8 cellular contexts compared by ENCODE assay signal in genomic region chr16:27550582-27550920, GRCh38. TPM values are rescaled to one million over a fixed set of nuclear protein-coding genes. Genes with fewer than 3 reads are reported as not detected.
DNase-seq lines count a peak whose midpoint lies in the region; ATAC-seq and TF ChIP-seq lines count a peak whose summit lies in the region.

No MANE protein-coding gene starts in this region.

- CTCF ChIA-PET in BJ (lab: Yijun Ruan, JAX) = interaction anchor here (0.6 to 1.0 kb wide), 2 partner anchors 28 to 44 kb away, joined by 3 read pairs; no protein-coding TSS in a partner anchor

- no peaks in the 10 kb centered on the region for H4K20me1 ChIP-seq in MM.1S (ENCODE audit: insufficient read depth, low read length)

- H3K9me3 ChIP-seq in MM.1S (replicated peaks; ENCODE audit: insufficient read depth, low read length) = no peaks in the 10 kb centered on the region
- H3K9me3 ChIP-seq in duodenal mucosa (ENCODE audit: control insufficient read depth in 1 of 2, low read length in 2 of 2) = no peaks in the 10 kb centered on the region

- H3K27me3 ChIP-seq in BJ (ENCODE audit: control insufficient read depth, insufficient read depth, low read length) (no peaks in the 10 kb centered on the region), MM.1S (replicated peaks; ENCODE audit: insufficient read depth, low read length) (no peaks in the 10 kb centered on the region), duodenal mucosa (ENCODE audit: control insufficient read depth in 1 of 2, insufficient read depth in 2 of 2, low read length in 2 of 2) (no peaks in the 10 kb centered on the region)

- no peaks in the 10 kb centered on the region for H3K27me3 Mint-ChIP-seq in nephron (ENCODE audit: low read depth)

- no peak for TF ChIP-seq CTCF in BJ (IDR thresholded peaks at IDR 0.05; ENCODE audit: insufficient read depth, low read depth, low read length)
- TF ChIP-seq CTCF in MM.1S (IDR thresholded peaks at IDR 0.05; ENCODE audit: low read length) = no peak
- TF ChIP-seq CTCF in nephron (IDR thresholded peaks at IDR 0.05; ENCODE audit: unreplicated experiment in 3 of 3) = no peak

- peaks cover 11% of the 10 kb centered on the region for H3K36me3 Mint-ChIP-seq in nephron (ENCODE audit: low read depth)

- peak overlapping the region; percentile 82 for H3K4me3 ChIP-seq in BJ (ENCODE audit: low read depth, low read length)
- H3K4me3 ChIP-seq in MM.1S (ENCODE audit: low read length) = peak overlapping the region; percentile 94
- peak overlapping the region; percentile 89 to 100 for H3K4me3 ChIP-seq in duodenal mucosa (ENCODE audit: low read depth in 1 of 2, low read length in 2 of 2)

- H3K4me1 ChIP-seq in MM.1S (ENCODE audit: low read length) = peaks cover 11% of the 10 kb centered on the region
- H3K4me1 ChIP-seq in duodenal mucosa (ENCODE audit: control insufficient read depth in 1 of 2, insufficient read depth in 2 of 2, low read length in 2 of 2) = peaks cover 22 to 24% of the 10 kb centered on the region in 2 donors

- H3K9ac ChIP-seq in MM.1S (ENCODE audit: low read length) (peak overlapping the region; percentile 85), duodenal mucosa (ENCODE audit: low read depth in 1 of 2, low read length in 2 of 2) (peak overlapping the region; percentile 79 to 90)

- H3K4me2 ChIP-seq in MM.1S (ENCODE audit: low read depth, low read length) = peak overlapping the region; percentile 72

- H3K27ac Mint-ChIP-seq in nephron = peak overlapping the region; percentile 81 to 90 (median 90)

- no peak for ATAC-seq in esophagus mucosa
- ATAC-seq in GM21737 (IDR thresholded peaks at IDR 0.05; ENCODE audit: unreplicated experiment) = no peak

- DNase-seq in BJ (ENCODE audit: low read depth) = no peak
- DNase-seq in MM.1S = no peak
- no peak for DNase-seq in NCI-H1436 treated with DMSO at 0.1 percent for 48 hours (lab: John Stamatoyannopoulos, UW)
- DNase-seq in SKM-1 (lab: John Stamatoyannopoulos, UW; ENCODE audit: unreplicated experiment) = no peak

- H3K79me2 ChIP-seq in MM.1S (ENCODE audit: low read length) = peaks cover 36% of the 10 kb centered on the region

- POLR2A ChIA-PET in BJ (lab: Charles Lee) = no interaction called here

- peaks cover 46% of the 10 kb centered on the region for H3K4me1 Mint-ChIP-seq in nephron

- H3K9me2 ChIP-seq in MM.1S (replicated peaks; ENCODE audit: insufficient read depth, low read length) = no peaks in the 10 kb centered on the region

- H3K36me3 ChIP-seq in BJ (ENCODE audit: control insufficient read depth, insufficient read depth, low read length) (no peaks in the 10 kb centered on the region; the same call in 1 of the 2 replicates), MM.1S (replicated peaks; ENCODE audit: insufficient read depth, low read length) (no peaks in the 10 kb centered on the region), duodenal mucosa (ENCODE audit: control insufficient read depth in 1 of 2, insufficient read depth in 2 of 2, low read length in 2 of 2) (no peaks in the 10 kb centered on the region)

- peak overlapping the region; percentile 45; the same call in 1 of the 2 replicates for H3K27ac ChIP-seq in MM.1S (ENCODE audit: low read length)
- no peak overlapping the region for H3K27ac ChIP-seq in duodenal mucosa (ENCODE audit: low read depth, low read length)

- H2AFZ ChIP-seq in MM.1S (ENCODE audit: low read length) = peak overlapping the region; percentile 94

- no peaks in the 10 kb centered on the region for H3K9me3 Mint-ChIP-seq in nephron

- H3F3A ChIP-seq in MM.1S (ENCODE audit: insufficient read depth, low read length) = no peaks in the 10 kb centered on the region

- peak overlapping the region; percentile 96 to 97 (median 96) for H3K4me3 Mint-ChIP-seq in nephron

RNA-seq across cellular contexts. Expression of gene KATNIP, which starts 0.6 kb away (rescaled TPM):
- 16.9 and 18.8 TPM in 2 replicates for polyA plus RNA-seq in BJ (2011; rRNA removed)
- polyA minus RNA-seq in BJ (2011; rRNA and poly(A)+ RNA removed) = 21.1 and 24.8 TPM in 2 replicates
- 21.0 TPM for total RNA-seq in esophagus mucosa

RNA-seq across cellular contexts. Expression of gene GTF3C1, which starts 0.8 kb away (rescaled TPM):
- 22.8 and 35.8 TPM in 2 replicates for polyA plus RNA-seq in BJ (2011; rRNA removed)
- polyA minus RNA-seq in BJ (2011; rRNA and poly(A)+ RNA removed) = 59.6 and 72.5 TPM in 2 replicates
- total RNA-seq in esophagus mucosa = 103 TPM
